ENCODE assay signal across 9 cellular contexts in the genomic region with DNA sequence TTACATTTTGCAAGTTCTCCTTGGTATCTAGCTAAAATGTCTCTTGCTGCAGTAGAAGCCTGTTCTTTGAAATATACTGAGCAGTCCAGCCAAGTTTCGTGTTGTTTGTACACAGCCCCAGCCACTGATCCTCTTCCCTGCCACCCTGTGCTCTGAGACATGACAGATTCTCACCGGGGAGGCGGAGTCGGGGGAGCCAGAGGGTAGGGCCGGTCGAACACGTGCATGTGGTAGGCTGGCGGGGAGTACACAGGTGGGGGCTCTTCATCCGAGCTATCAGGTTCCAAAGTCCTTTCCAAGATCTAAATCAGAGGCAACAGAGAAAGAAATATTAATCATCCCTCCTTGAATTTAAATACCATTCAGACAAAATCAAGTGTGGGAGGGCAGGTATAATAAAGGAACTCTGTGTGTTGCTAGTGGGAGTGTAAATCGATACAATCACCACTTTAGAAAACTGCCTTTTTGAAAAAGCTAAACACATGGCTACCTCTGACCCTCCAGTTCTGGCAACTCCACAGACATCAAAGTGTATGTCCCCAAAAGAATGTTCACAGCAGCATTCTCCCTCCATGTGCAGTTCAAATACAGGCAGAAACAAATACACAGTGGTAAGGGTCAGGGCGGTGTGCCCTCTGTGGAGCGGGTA. TPM values are rescaled to one million over a fixed set of nuclear protein-coding genes. Genes with fewer than 3 reads are reported as not detected.
DNase-seq lines count a peak whose midpoint lies in the region; TF ChIP-seq lines count a peak whose summit lies in the region.
"Had no signal": no experiment of that assay in that cellular context is flagged by ENCODE, and none has a peak within 500 bp of the region (broad histone marks: within the 10 kb centered on the region; RNA-seq: fewer than 3 reads in every experiment).

No MANE protein-coding gene starts in this region.

- H3K9ac ChIP-seq in mammary epithelial cell (ENCODE audit: insufficient read depth, low read length) (no peak overlapping the region), neural progenitor cell (no peak overlapping the region)

- no peak overlapping the region for H2AFZ ChIP-seq in mammary epithelial cell (ENCODE audit: low read depth, low read length)
- H2AFZ ChIP-seq in neural progenitor cell (replicated peaks) = no peak overlapping the region
- H2AFZ ChIP-seq in OCI-LY7 (ENCODE audit: low read length) = no peak overlapping the region

- WGBS in mammary epithelial cell (ENCODE audit: low coverage, missing lambda C conversion rate) = 38% methylated on average over 11 of the region's 12 CpGs

- H3K27me3 Mint-ChIP-seq in neural progenitor cell (ENCODE audit: insufficient read depth, low read depth) = peaks cover 5% of the 10 kb centered on the region

- peaks cover 71% of the 10 kb centered on the region for H3K4me1 Mint-ChIP-seq in neural progenitor cell

- H4K20me1 ChIP-seq in mammary epithelial cell (ENCODE audit: insufficient read depth, low read length) = no peaks in the 10 kb centered on the region
- H4K20me1 ChIP-seq in neural progenitor cell (ENCODE audit: low read depth) = no peaks in the 10 kb centered on the region
- H4K20me1 ChIP-seq in OCI-LY7 (ENCODE audit: insufficient read depth, low read length) = no peaks in the 10 kb centered on the region

- peaks cover 26% of the 10 kb centered on the region for H3K36me3 Mint-ChIP-seq in neural progenitor cell
- H3K36me3 Mint-ChIP-seq: CD4-positive, alpha-beta memory T cell had no signal

- H3K27me3 ChIP-seq in mammary epithelial cell (ENCODE audit: insufficient read depth, low read length) = no peaks in the 10 kb centered on the region
- peaks cover 11% of the 10 kb centered on the region for H3K27me3 ChIP-seq in neural progenitor cell

- H3K4me2 ChIP-seq in mammary epithelial cell (ENCODE audit: insufficient read depth, low read depth, low read length) (peak overlapping the region; percentile 61), neural progenitor cell (no peak overlapping the region), OCI-LY7 (ENCODE audit: low read length) (no peak overlapping the region)

- H3K79me2 ChIP-seq in mammary epithelial cell (ENCODE audit: insufficient read depth, low read length) (no peaks in the 10 kb centered on the region), neural progenitor cell (ENCODE audit: low read depth) (no peaks in the 10 kb centered on the region), OCI-LY7 (ENCODE audit: insufficient read depth, low read depth, low read length) (no peaks in the 10 kb centered on the region)

- in situ Hi-C loops in ACHN (cut with HindIII; ENCODE audit: low pct_ligation_motif_present, low pct_unique_long_range_greater_than_20kb, low sequenced_read_pairs) (no loop called here), mammary epithelial cell (cut with MboI; ENCODE audit: low sequenced_read_pairs in 2 of 2) (no loop called here)

- no TSS peak for BruUV-seq in mammary epithelial cell (replicated peaks; lab: Mats Ljungman, UMichigan)
- BruUV-seq in OCI-LY7 (replicated peaks; lab: Mats Ljungman, UMichigan) = no TSS peak

- peak overlapping the region; percentile 71 for H3K27ac Mint-ChIP-seq in neural progenitor cell

- H3K4me3 ChIP-seq in mammary epithelial cell (replicated peaks in 1 of 3; ENCODE audit: insufficient read depth in 1 of 3, low read depth in 2 of 3, low read length in 3 of 3) (no peak overlapping the region), neural progenitor cell (no peak overlapping the region), OCI-LY7 (ENCODE audit: low read depth, low read length, poor library complexity, severe bottlenecking) (no peak overlapping the region)

- H3K9me3 ChIP-seq in mammary epithelial cell (replicated peaks; ENCODE audit: insufficient read depth, low read length) (no peaks in the 10 kb centered on the region), neural progenitor cell (ENCODE audit: low read depth) (no peaks in the 10 kb centered on the region), OCI-LY7 (ENCODE audit: low read length) (no peaks in the 10 kb centered on the region)

- dilution Hi-C loops in mammary epithelial cell (cut with HindIII; ENCODE audit: low sequenced_read_pairs) = no loop called here

- peaks cover 32% of the 10 kb centered on the region for H3F3A ChIP-seq in neural progenitor cell (ENCODE audit: low read depth)

- no peaks in the 10 kb centered on the region for H3K9me2 ChIP-seq in OCI-LY7 (ENCODE audit: insufficient read depth, low read length)

- peak overlapping the region; percentile 21 for H3K4me3 Mint-ChIP-seq in neural progenitor cell
- H3K4me3 Mint-ChIP-seq: CD4-positive, alpha-beta memory T cell had no signal

- H3K36me3 ChIP-seq in mammary epithelial cell (ENCODE audit: insufficient read depth, low read length) = no peaks in the 10 kb centered on the region
- H3K36me3 ChIP-seq in neural progenitor cell = no peaks in the 10 kb centered on the region
- no peaks in the 10 kb centered on the region for H3K36me3 ChIP-seq in OCI-LY7 (ENCODE audit: insufficient read depth, low read length)

- H3K27ac ChIP-seq in mammary epithelial cell (ENCODE audit: insufficient read depth, low read depth, low read length) (peak overlapping the region; percentile 63), neural progenitor cell (no peak overlapping the region), OCI-LY7 (ENCODE audit: low read depth, low read length, poor library complexity, severe bottlenecking) (no peak overlapping the region)

- no peaks in the 10 kb centered on the region for H3K9me3 Mint-ChIP-seq in neural progenitor cell
- H3K9me3 Mint-ChIP-seq: CD4-positive, alpha-beta memory T cell had no signal

- CTCF ChIA-PET in mammary epithelial cell (lab: Charles Lee; ENCODE audit: low non-redundant PET) = interaction anchor here (0.6 kb wide), 1 partner anchor 232 kb away, joined by 5 read pairs; no protein-coding TSS in a partner anchor
- CTCF ChIA-PET in OCI-LY7 (lab: Charles Lee; ENCODE audit: unreplicated experiment) = no interaction called here

- POLR2A ChIA-PET in OCI-LY7 (lab: Charles Lee) = no interaction called here

- intact Hi-C loops in mammary epithelial cell (cut with micrococcal nuclease) (no loop called here), OCI-LY7 (cut with micrococcal nuclease; ENCODE audit: unreplicated experiment) (no loop called here)

- peak; percentile 39 for DNase-seq in ACHN
- peak; percentile 41 for DNase-seq in NCI-H2107 (lab: John Stamatoyannopoulos, UW)
- DNase-seq in mammary epithelial cell = no peak
- DNase-seq in neural progenitor cell (ENCODE audit: low spot score) = peak; percentile 39
- no peak for DNase-seq in epidermal melanocyte (ENCODE audit: insufficient read length, low spot score)
- no peak for DNase-seq in DMS79 (lab: John Stamatoyannopoulos, UW)
- no peak for DNase-seq in OCI-LY7 (ENCODE audit: low spot score)
- DNase-seq in UCSD-AML1 (lab: John Stamatoyannopoulos, UW; ENCODE audit: unreplicated experiment) = no peak

- H3K4me1 ChIP-seq in mammary epithelial cell (ENCODE audit: insufficient read depth, low read length) (peaks cover 56% of the 10 kb centered on the region), neural progenitor cell (peaks cover 41% of the 10 kb centered on the region), OCI-LY7 (ENCODE audit: insufficient read depth, low read length, poor library complexity, severe bottlenecking) (peaks cover 12% of the 10 kb centered on the region)

- TF ChIP-seq CTCF in mammary epithelial cell (conservative IDR thresholded peaks at IDR 0.05 in 1 of 2, IDR thresholded peaks at IDR 0.05 in 1 of 2; ENCODE audit: extremely low read depth in 1 of 2, insufficient read depth in 1 of 2, low read depth in 1 of 2, low read length in 2 of 2) = no peak
- no peak for TF ChIP-seq CTCF in neural progenitor cell (IDR thresholded peaks at IDR 0.05)
- TF ChIP-seq CTCF in OCI-LY7 (conservative IDR thresholded peaks at IDR 0.05; ENCODE audit: low read length) = no peak

RNA-seq across cellular contexts. Expression of gene MRPS23, which starts 29.7 kb away (rescaled TPM):
- 10 to 100 TPM; 17.7 to 48.4 TPM for total RNA-seq in mammary epithelial cell
- 63.7 TPM for polyA plus RNA-seq in mammary epithelial cell
- 9.9 TPM for polyA minus RNA-seq in mammary epithelial cell
- 16.4 and 33.3 TPM in 2 replicates for total RNA-seq in neural progenitor cell (ENCODE audit: low replicate concordance)
- 46.3 and 50.3 TPM in 2 replicates for total RNA-seq in OCI-LY7 (2014; rRNA removed; shearing (Covaris generic))
- total RNA-seq in OCI-LY7 (2022) = 57.3 and 73.5 TPM in 2 replicates

Comparison
In these comparisons a context has a peak if more than half of its experiments do, and no peak if none do; other contexts are left out.
1. DNase-seq: peak in ACHN (single experiment), NCI-H2107 (single experiment) and neural progenitor cell (single experiment); none in mammary epithelial cell (single experiment), epidermal melanocyte (single experiment), DMS79 (single experiment), OCI-LY7 (single experiment) and UCSD-AML1 (single experiment).